Comparison of ENCODE assay signal across 18 cellular contexts in the genomic region with DNA sequence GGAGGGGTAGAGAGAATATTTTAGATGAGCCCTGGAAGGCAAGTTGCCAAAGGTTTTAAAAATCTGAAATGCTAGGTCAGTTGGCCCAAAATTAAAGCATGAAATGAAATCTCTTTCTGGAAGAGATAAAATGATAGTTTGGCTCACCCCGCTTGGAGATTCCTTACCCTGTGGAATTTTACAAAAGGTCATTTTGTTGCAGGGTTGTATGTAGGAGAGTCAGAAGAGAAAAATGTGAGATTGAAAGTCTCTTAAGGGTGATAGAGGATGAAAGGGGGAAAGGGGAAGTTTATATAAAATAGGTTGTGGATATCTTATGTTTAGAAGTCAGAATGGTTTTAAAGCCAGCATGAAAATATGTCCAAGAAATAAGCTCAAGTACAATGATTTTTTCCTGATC.
DNase-seq lines count a peak whose midpoint lies in the region; ATAC-seq and FAIRE-seq lines count a peak whose summit lies in the region.
"Had no signal": no experiment of that assay in that cellular context is flagged by ENCODE, and none has a peak within 500 bp of the region (broad histone marks: within the 10 kb centered on the region; RNA-seq: fewer than 3 reads in every experiment).

No MANE protein-coding gene starts in this region.

- ATAC-seq in effector memory CD8-positive, alpha-beta T cell (replicated peaks), result no peak
- ATAC-seq: body of pancreas; natural killer cell treated with Interleukin-12 subunit alpha and Interleukin-12 subunit beta and Interleukin-15 and Interleukin-18, amount 100 ng/mL, for 72 hours had no signal

- H3K9me3 Mint-ChIP-seq in effector memory CD8-positive, alpha-beta T cell, result no peaks in the 10 kb centered on the region
- H3K9me3 Mint-ChIP-seq: natural killer cell treated with Interleukin-12 subunit alpha and Interleukin-12 subunit beta and Interleukin-15 and Interleukin-18, amount 100 ng/mL, for 72 hours; T-helper 2 cell treated with Interferon-gamma antibody and Interleukin-4, amounts not matched to agents 5 μg/mL and 100 μg/mL, for 36 hours had no signal

- FAIRE-seq in RCC 7860 (lab: Jason Lieb, UNC), result peak; percentile 23
- FAIRE-seq in urothelium cell line (lab: Jason Lieb, UNC), result no peak
- FAIRE-seq: GM18507 had no signal

- no peaks in the 10 kb centered on the region for H3K9me3 ChIP-seq in subcutaneous abdominal adipose tissue (ENCODE audit: control insufficient read depth in 5 of 5, low read length in 5 of 5)
- H3K9me3 ChIP-seq: BLaER1, body of pancreas had no signal

- H3K4me3 Mint-ChIP-seq in effector memory CD8-positive, alpha-beta T cell, result no peak overlapping the region
- H3K4me3 Mint-ChIP-seq: natural killer cell treated with Interleukin-12 subunit alpha and Interleukin-12 subunit beta and Interleukin-15 and Interleukin-18, amount 100 ng/mL, for 72 hours; T-helper 2 cell treated with Interferon-gamma antibody and Interleukin-4, amounts not matched to agents 5 μg/mL and 100 μg/mL, for 36 hours had no signal

- no peaks in the 10 kb centered on the region for H3K27me3 Mint-ChIP-seq in effector memory CD8-positive, alpha-beta T cell
- H3K27me3 Mint-ChIP-seq: natural killer cell treated with Interleukin-12 subunit alpha and Interleukin-12 subunit beta and Interleukin-15 and Interleukin-18, amount 100 ng/mL, for 72 hours had no signal

- peaks cover 0 to 5% (median 3%) of the 10 kb centered on the region in 5 donors for H3K36me3 ChIP-seq in subcutaneous abdominal adipose tissue (ENCODE audit: control insufficient read depth in 5 of 5, insufficient read depth in 5 of 5, low read length in 5 of 5)
- no peaks in the 10 kb centered on the region for H3K36me3 ChIP-seq in H7 (replicated peaks; ENCODE audit: control insufficient read depth, insufficient read depth, low read length)

- peak overlapping the region; percentile 27 for H3K27ac ChIP-seq in subcutaneous abdominal adipose tissue (ENCODE audit: low read depth, low read length)
- H3K27ac ChIP-seq: BLaER1, body of pancreas had no signal

- H3K4me1 Mint-ChIP-seq in effector memory CD8-positive, alpha-beta T cell (ENCODE audit: low read depth in 2 of 2), result peaks cover 5 to 11% of the 10 kb centered on the region in 2 donors

- H3K9ac ChIP-seq in subcutaneous abdominal adipose tissue (ENCODE audit: low read length in 5 of 5), result no peak overlapping the region
- H3K9ac ChIP-seq: BLaER1 had no signal

- DNase-seq in RCC 7860 (ENCODE audit: low spot score) (no peak), myocyte (ENCODE audit: low read depth) (peak; percentile 12), H7 (no peak), urothelium cell line (ENCODE audit: low spot score) (no peak), DMS53 (lab: John Stamatoyannopoulos, UW) (no peak)
- DNase-seq in effector memory CD8-positive, alpha-beta T cell, result no peak
- DNase-seq: activated gamma-delta T cell treated with Interleukin-2 at 50 U/mL for 16 hours; body of pancreas; DMS153; NCI-H446 treated with DMSO at 0.1 percent for 48 hours; right cardiac atrium; SIG-M5; stimulated activated CD4-positive, alpha-beta T cell treated with anti-CD3 and anti-CD28 coated beads, Interleukin-2, amount 100 ng/mL, for 48 hours had no signal

- peaks cover 13% of the 10 kb centered on the region for H3K36me3 Mint-ChIP-seq in effector memory CD8-positive, alpha-beta T cell (ENCODE audit: insufficient read depth)
- H3K36me3 Mint-ChIP-seq: natural killer cell treated with Interleukin-12 subunit alpha and Interleukin-12 subunit beta and Interleukin-15 and Interleukin-18, amount 100 ng/mL, for 72 hours had no signal

- peaks cover 4 to 26% (median 13%) of the 10 kb centered on the region in 5 donors for H3K4me1 ChIP-seq in subcutaneous abdominal adipose tissue (ENCODE audit: control insufficient read depth in 5 of 5, insufficient read depth in 5 of 5, low read length in 5 of 5)
- H3K4me1 ChIP-seq: body of pancreas had no signal

- peak overlapping the region; percentile 1 to 16 for H3K27ac Mint-ChIP-seq in effector memory CD8-positive, alpha-beta T cell
- H3K27ac Mint-ChIP-seq: natural killer cell treated with Interleukin-12 subunit alpha and Interleukin-12 subunit beta and Interleukin-15 and Interleukin-18, amount 100 ng/mL, for 72 hours; T-helper 2 cell treated with Interferon-gamma antibody and Interleukin-4, amounts not matched to agents 5 μg/mL and 100 μg/mL, for 36 hours had no signal

- H3K27me3 ChIP-seq in subcutaneous abdominal adipose tissue (ENCODE audit: control insufficient read depth in 5 of 5, insufficient read depth in 4 of 5, low read length in 5 of 5) (no peaks in the 10 kb centered on the region), H7 (ENCODE audit: control insufficient read depth, insufficient read depth, low read length) (no peaks in the 10 kb centered on the region)
- H3K27me3 ChIP-seq: BLaER1, body of pancreas had no signal

- H3K4me3 ChIP-seq in subcutaneous abdominal adipose tissue (ENCODE audit: low read depth in 1 of 5, low read length in 5 of 5) (no peak overlapping the region), H7 (ENCODE audit: insufficient read depth, low read depth, low read length) (no peak overlapping the region)
- H3K4me3 ChIP-seq: BLaER1, body of pancreas had no signal
